ENCODE assay signal across 17 cellular contexts in the genomic region with DNA sequence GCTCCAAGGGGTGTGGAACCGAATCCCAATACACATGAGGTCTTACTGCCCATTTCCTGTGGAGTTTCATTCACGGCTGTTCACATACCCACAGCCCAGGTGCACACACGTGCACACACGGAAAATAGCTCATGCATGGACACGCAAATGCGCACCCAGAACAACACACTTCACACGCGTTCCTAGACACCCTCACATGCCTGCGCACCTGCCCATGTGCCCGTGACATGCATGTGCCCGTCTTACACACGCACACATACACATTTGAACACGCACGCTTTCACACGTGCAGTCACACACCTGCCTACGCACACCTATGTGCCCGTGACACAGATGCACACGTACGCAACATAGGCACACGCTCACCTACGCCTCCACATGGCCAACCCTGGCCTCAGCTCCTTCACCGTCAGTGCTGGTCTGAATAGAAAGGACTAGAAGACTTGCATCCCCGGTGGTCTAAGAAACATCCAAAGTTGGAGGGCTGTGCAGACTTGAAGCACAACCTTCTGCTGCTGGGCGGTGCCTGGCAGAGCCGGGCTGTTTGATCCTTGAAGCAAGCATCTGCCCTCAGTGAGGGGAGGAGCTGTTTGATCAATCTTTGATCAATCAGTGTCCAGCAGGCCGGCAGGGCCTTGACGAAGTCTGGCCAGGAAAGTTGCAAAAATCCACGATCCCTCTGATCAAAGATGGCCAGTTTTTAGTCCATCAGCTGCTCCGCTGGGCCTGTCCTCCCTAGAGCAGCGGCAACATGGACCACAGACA.
DNase-seq lines count a peak whose midpoint lies in the region; ATAC-seq, FAIRE-seq and TF ChIP-seq lines count a peak whose summit lies in the region.
"Had no signal": no experiment of that assay in that cellular context is flagged by ENCODE, and none has a peak within 500 bp of the region (broad histone marks: within the 10 kb centered on the region; RNA-seq: fewer than 3 reads in every experiment).

No MANE protein-coding gene starts in this region.

- no peak overlapping the region for H3K23ac ChIP-seq in H1 (ENCODE audit: insufficient read length)

- no peak overlapping the region for H3K27ac ChIP-seq in left ventricle myocardium inferior (replicated peaks)
- no peak overlapping the region for H3K27ac ChIP-seq in H1 (ENCODE audit: low read depth, low read length)
- no peak overlapping the region for H3K27ac ChIP-seq in neural progenitor cell
- H3K27ac ChIP-seq: C4-2B had no signal

- TF ChIP-seq POLR2A in H1 (IDR thresholded peaks at IDR 0.05; ENCODE audit: control extremely low read depth in 1 of 2, low read depth in 2 of 2, low read length in 2 of 2) (no peak), erythroblast (IDR thresholded peaks at IDR 0.05; ENCODE audit: low read length) (no peak)

- no peak for ATAC-seq in GM19351 (IDR thresholded peaks at IDR 0.05; ENCODE audit: unreplicated experiment)

- H3K4me1 ChIP-seq in left ventricle myocardium inferior (no peaks in the 10 kb centered on the region), H1 (replicated peaks in 1 of 4; ENCODE audit: control insufficient read depth in 3 of 4, insufficient read depth in 4 of 4, low read length in 3 of 4) (peaks cover 4 to 20% (median 17%) of the 10 kb centered on the region in 4 experiments), neural progenitor cell (peaks cover 11% of the 10 kb centered on the region)
- H3K4me1 ChIP-seq: Caco-2 had no signal

- H3K4me3 ChIP-seq in left ventricle myocardium inferior (no peak overlapping the region), H1 (ENCODE audit: extremely low read depth in 1 of 4, insufficient read depth in 2 of 4, low read depth in 3 of 4, low read length in 4 of 4) (no peak overlapping the region), neural progenitor cell (no peak overlapping the region)

- H3K27me3 Mint-ChIP-seq in neural progenitor cell (ENCODE audit: insufficient read depth, low read depth), result peaks cover 4% of the 10 kb centered on the region

- peak overlapping the region; percentile 97; the same call in 1 of the 2 replicates for H2BK15ac ChIP-seq in H1 (ENCODE audit: low read length)

- H2AK5ac ChIP-seq in H1 (ENCODE audit: low read depth, low read length), result peak overlapping the region; percentile 100

- TF ChIP-seq EP300 in H1 (IDR thresholded peaks at IDR 0.05; ENCODE audit: borderline replicate concordance in 1 of 2, low read depth in 2 of 2, low read length in 2 of 2), result no peak

- peak overlapping the region; percentile 99; the same call in 1 of the 2 replicates for H2BK12ac ChIP-seq in H1 (ENCODE audit: low read depth, low read length)

- H3K56ac ChIP-seq in H1 (replicated peaks; ENCODE audit: insufficient read length, low read depth, low read length), result no peak overlapping the region

- peak overlapping the region; percentile 62 for H3K27ac Mint-ChIP-seq in neural progenitor cell
- H3K27ac Mint-ChIP-seq: IgD-negative memory B cell had no signal

- intact Hi-C loops in cardiac septum (cut with DNase I) (no loop called here), left ventricle myocardium inferior (cut with micrococcal nuclease) (no loop called here)

- no peak overlapping the region for H3K18ac ChIP-seq in H1 (ENCODE audit: extremely low read depth, low read length)

- H3F3A ChIP-seq in neural progenitor cell (ENCODE audit: low read depth), result peaks cover 4% of the 10 kb centered on the region

- H3K36me3 Mint-ChIP-seq in neural progenitor cell, result no peaks in the 10 kb centered on the region

- H3K9me3 ChIP-seq in left ventricle myocardium inferior (replicated peaks) (no peaks in the 10 kb centered on the region), H1 (ENCODE audit: insufficient read depth in 2 of 2, low read depth in 1 of 2, low read length in 1 of 2) (no peaks in the 10 kb centered on the region), neural progenitor cell (ENCODE audit: low read depth) (no peaks in the 10 kb centered on the region)
- H3K9me3 ChIP-seq: Caco-2 had no signal

- FAIRE-seq in H1 (lab: Jason Lieb, UNC) (no peak), urothelium cell line (lab: Jason Lieb, UNC) (peak; percentile 48)

- no peak overlapping the region for H3K4me3 Mint-ChIP-seq in neural progenitor cell
- H3K4me3 Mint-ChIP-seq: IgD-negative memory B cell had no signal

- H2AFZ ChIP-seq in H1 (ENCODE audit: low read length) (no peak overlapping the region), neural progenitor cell (replicated peaks) (no peak overlapping the region)

- H4K91ac ChIP-seq in H1 (replicated peaks; ENCODE audit: insufficient read length, low read length), result peak overlapping the region; percentile 45

- H4K8ac ChIP-seq in H1 (ENCODE audit: extremely low read depth, insufficient read depth, low read length), result no peak overlapping the region

- POLR2A ChIA-PET in H1 (lab: Charles Lee; ENCODE audit: partially characterized antibody), result no interaction called here

- H3K27me3 ChIP-seq in left ventricle myocardium inferior (ENCODE audit: low read depth) (peaks cover 96% of the 10 kb centered on the region), H1 (replicated peaks in 1 of 4; ENCODE audit: control insufficient read depth in 3 of 4, extremely low read depth in 1 of 4, insufficient read depth in 3 of 4, low read length in 3 of 4) (peaks cover 0 to 8% (median 0%) of the 10 kb centered on the region in 4 experiments; a peak in 3 of 7 replicates), neural progenitor cell (no peaks in the 10 kb centered on the region)

- DNase-seq in cardiac septum (ENCODE audit: low spot score) (peak; percentile 54), left ventricle myocardium inferior (no peak), H1 (ENCODE audit: low read depth in 1 of 2, low spot score in 2 of 2) (no peak), neural progenitor cell (ENCODE audit: low spot score) (no peak), urothelium cell line (ENCODE audit: low spot score) (no peak), erythroblast (lab: John Stamatoyannopoulos, UW) (no peak), DMS153 treated with DMSO at 0.1 percent for 48 hours (lab: John Stamatoyannopoulos, UW; ENCODE audit: unreplicated experiment) (no peak)
- DNase-seq: Caco-2, DMS53, HCEC 1CT, NCI-H146, NCI-H345, NCI-H69, SHP77 treated with DMSO at 0.1 percent for 48 hours had no signal

- no peak; a peak in 1 of 4 replicates for TF ChIP-seq RAD21 in H1 (IDR thresholded peaks at IDR 0.05 in 1 of 2, conservative IDR thresholded peaks at IDR 0.05 in 1 of 2; ENCODE audit: low read depth in 2 of 2, low read length in 2 of 2)

- H4K20me1 ChIP-seq in H1 (replicated peaks in 1 of 2; ENCODE audit: control insufficient read depth in 1 of 2, insufficient read depth in 2 of 2, low read length in 2 of 2) (no peaks in the 10 kb centered on the region), neural progenitor cell (ENCODE audit: low read depth) (no peaks in the 10 kb centered on the region)

- no peak overlapping the region for H3K9ac ChIP-seq in H1 (replicated peaks in 1 of 4; ENCODE audit: extremely low read depth in 1 of 4, low read depth in 3 of 4, low read length in 3 of 4)
- H3K9ac ChIP-seq in neural progenitor cell, result no peak overlapping the region

- H2BK120ac ChIP-seq in H1 (replicated peaks; ENCODE audit: low read depth, low read length), result no peak overlapping the region

- 90% methylated on average over 30 of the region's 30 CpGs; no CpG with 5 or more reads in 1 of the 2 experiments for WGBS in H1 (ENCODE audit: extremely low coverage in 1 of 2, insufficient coverage in 1 of 2, insufficient read length in 1 of 2, insufficient replicate concordance in 2 of 2, low coverage in 1 of 2, low lambda C conversion rate in 2 of 2, missing lambda C conversion rate in 1 of 2), 2 experiments

- TF ChIP-seq CTCF in left ventricle myocardium inferior (IDR thresholded peaks at IDR 0.05; ENCODE audit: borderline replicate concordance) (no peak), H1 (IDR thresholded peaks at IDR 0.05; ENCODE audit: control extremely low read depth in 1 of 3, insufficient read depth in 1 of 3, low read depth in 1 of 3, low read length in 3 of 3) (peak in 1 of 3 experiments; percentile 37; a peak in 1 of 4 replicates), neural progenitor cell (IDR thresholded peaks at IDR 0.05) (no peak)

- peaks cover 19% of the 10 kb centered on the region for H3K4me1 Mint-ChIP-seq in neural progenitor cell
- H3K4me1 Mint-ChIP-seq: IgD-negative memory B cell had no signal

- H3K9me3 Mint-ChIP-seq in neural progenitor cell, result no peaks in the 10 kb centered on the region
- H3K9me3 Mint-ChIP-seq: IgD-negative memory B cell had no signal

- peak overlapping the region; percentile 56; the same call in 1 of the 2 replicates for H2BK20ac ChIP-seq in H1 (ENCODE audit: low read length)

- H3K36me3 ChIP-seq in left ventricle myocardium inferior, result no peaks in the 10 kb centered on the region
- H3K36me3 ChIP-seq in H1 (ENCODE audit: control insufficient read depth in 2 of 4, insufficient read depth in 4 of 4, low read length in 3 of 4), result no peaks in the 10 kb centered on the region
- no peaks in the 10 kb centered on the region for H3K36me3 ChIP-seq in neural progenitor cell

- H3K4ac ChIP-seq in H1 (replicated peaks; ENCODE audit: insufficient read length, low read depth, low read length), result peak overlapping the region; percentile 63

- H2BK5ac ChIP-seq in H1 (ENCODE audit: low read depth, low read length), result peak overlapping the region; percentile 60

- no peak overlapping the region for H3K4me2 ChIP-seq in H1 (ENCODE audit: insufficient read depth in 1 of 2, low read depth in 2 of 2, low read length in 2 of 2)
- H3K4me2 ChIP-seq in neural progenitor cell, result no peak overlapping the region

- H3K79me2 ChIP-seq in H1 (ENCODE audit: control insufficient read depth in 1 of 2, insufficient read depth in 2 of 2, low read length in 2 of 2) (no peaks in the 10 kb centered on the region), neural progenitor cell (ENCODE audit: low read depth) (no peaks in the 10 kb centered on the region)

- H3K14ac ChIP-seq in H1 (ENCODE audit: insufficient read length), result no peak overlapping the region

- H3K79me1 ChIP-seq in H1 (ENCODE audit: low read depth, low read length), result no peaks in the 10 kb centered on the region

- H3K23me2 ChIP-seq in H1 (ENCODE audit: low read depth, low read length), result no peaks in the 10 kb centered on the region

- CTCF ChIA-PET in H1 (lab: Charles Lee; ENCODE audit: partially characterized antibody), result interaction anchor here (0.7 to 1.8 kb wide), 10 partner anchors 9 to 494 kb away, joined by 3 to 6 read pairs (median 3); no protein-coding TSS in a partner anchor

- no peak overlapping the region for H4K5ac ChIP-seq in H1 (ENCODE audit: insufficient read length, low read depth, low read length)

TF ChIP-seq in H1, 55 proteins besides CTCF, POLR2A, EP300 and RAD21 (continues in another document):
- no peak for TF ChIP-seq FOSL1 (IDR thresholded peaks at IDR 0.05; ENCODE audit: insufficient read depth, low read depth, low read length)
- TF ChIP-seq ASH2L (IDR thresholded peaks at IDR 0.05; ENCODE audit: low read length), result no peak
- TF ChIP-seq KDM4A (IDR thresholded peaks at IDR 0.05; ENCODE audit: low read depth, low read length, severe bottlenecking), result no peak
